In the genomic region with DNA sequence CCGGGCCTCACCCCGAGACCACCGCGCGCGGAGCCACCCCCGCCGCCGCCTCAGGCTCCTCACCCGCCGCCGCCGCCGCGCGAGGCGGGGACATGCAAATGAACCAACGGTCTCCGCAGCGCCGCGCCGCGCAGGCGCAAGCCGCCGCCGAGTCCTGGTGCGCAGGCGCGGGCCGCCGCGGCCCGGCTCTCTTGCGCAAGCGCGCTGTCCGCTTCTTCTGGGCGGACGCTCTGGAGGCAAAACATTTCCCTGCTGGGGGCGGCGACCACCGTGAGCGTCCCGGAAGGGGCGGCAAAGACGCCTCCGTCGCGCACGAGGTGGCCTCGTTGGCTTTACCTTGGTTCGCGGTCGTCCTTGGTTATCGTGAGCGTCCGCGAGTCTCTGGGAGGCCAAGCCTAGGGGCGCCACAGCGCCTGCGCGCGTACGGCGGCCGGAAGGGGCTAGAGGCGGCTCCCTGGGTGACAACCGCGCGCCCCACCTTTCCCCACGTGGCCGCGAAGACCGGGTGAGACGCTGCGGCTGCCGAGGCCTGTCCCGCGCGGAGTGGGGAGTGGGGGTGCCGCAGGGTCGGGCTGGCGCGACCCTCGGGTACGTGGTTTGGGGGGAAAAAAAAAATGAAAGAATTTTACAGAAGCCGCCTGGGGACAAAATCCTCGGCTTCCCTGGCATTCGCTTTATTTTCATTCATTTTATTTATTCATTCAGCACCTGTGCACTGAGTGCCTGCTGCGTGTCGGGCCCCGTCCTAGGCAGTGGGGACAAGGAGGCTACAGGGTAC, we compare ENCODE assay signal across 1 cellular context.
TF ChIP-seq lines count a peak whose summit lies in the region.

A gene (plus strand): TSS at position 178 of the 778 bp plus-strand sequence. CDS start 607 bp downstream, outside the sequence.
A gene (minus strand): TSS at position 92 of the 778 bp plus-strand sequence. CDS start 2,446 bp downstream, outside the sequence.

TF ChIP-seq in HepG2, 621 proteins besides CTCF, POLR2A, EP300 and RAD21 (continued from another document and continues in another):
- TF ChIP-seq, protein P1, sequence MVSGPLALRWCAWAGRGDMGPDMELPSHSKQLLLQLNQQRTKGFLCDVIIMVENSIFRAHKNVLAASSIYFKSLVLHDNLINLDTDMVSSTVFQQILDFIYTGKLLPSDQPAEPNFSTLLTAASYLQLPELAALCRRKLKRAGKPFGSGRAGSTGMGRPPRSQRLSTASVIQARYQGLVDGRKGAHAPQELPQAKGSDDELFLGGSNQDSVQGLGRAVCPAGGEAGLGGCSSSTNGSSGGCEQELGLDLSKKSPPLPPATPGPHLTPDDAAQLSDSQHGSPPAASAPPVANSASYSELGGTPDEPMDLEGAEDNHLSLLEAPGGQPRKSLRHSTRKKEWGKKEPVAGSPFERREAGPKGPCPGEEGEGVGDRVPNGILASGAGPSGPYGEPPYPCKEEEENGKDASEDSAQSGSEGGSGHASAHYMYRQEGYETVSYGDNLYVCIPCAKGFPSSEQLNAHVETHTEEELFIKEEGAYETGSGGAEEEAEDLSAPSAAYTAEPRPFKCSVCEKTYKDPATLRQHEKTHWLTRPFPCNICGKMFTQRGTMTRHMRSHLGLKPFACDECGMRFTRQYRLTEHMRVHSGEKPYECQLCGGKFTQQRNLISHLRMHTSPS (CRISPR knock-in tag; IDR thresholded peaks at IDR 0.05; ENCODE audit: low read depth): no peak
- TF ChIP-seq, protein P2, sequence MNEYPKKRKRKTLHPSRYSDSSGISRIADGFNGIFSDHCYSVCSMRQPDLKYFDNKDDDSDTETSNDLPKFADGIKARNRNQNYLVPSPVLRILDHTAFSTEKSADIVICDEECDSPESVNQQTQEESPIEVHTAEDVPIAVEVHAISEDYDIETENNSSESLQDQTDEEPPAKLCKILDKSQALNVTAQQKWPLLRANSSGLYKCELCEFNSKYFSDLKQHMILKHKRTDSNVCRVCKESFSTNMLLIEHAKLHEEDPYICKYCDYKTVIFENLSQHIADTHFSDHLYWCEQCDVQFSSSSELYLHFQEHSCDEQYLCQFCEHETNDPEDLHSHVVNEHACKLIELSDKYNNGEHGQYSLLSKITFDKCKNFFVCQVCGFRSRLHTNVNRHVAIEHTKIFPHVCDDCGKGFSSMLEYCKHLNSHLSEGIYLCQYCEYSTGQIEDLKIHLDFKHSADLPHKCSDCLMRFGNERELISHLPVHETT (CRISPR knock-in tag; conservative IDR thresholded peaks at IDR 0.05): peak; percentile 86
- TF ChIP-seq ATF7-NPFF (CRISPR knock-in tag; IDR thresholded peaks at IDR 0.05; ENCODE audit: low read depth) (peak; percentile 90), ZNF720 (CRISPR knock-in tag; IDR thresholded peaks at IDR 0.05) (no peak), ZNF7 (CRISPR knock-in tag; IDR thresholded peaks at IDR 0.05) (no peak), JARID2 (CRISPR knock-in tag; IDR thresholded peaks at IDR 0.05; ENCODE audit: insufficient replicate concordance) (peak; percentile 41), GFI1 (CRISPR knock-in tag; IDR thresholded peaks at IDR 0.05; ENCODE audit: borderline replicate concordance) (peak; percentile 56; the same call in 1 of the 2 replicates), PCBP2 (optimal IDR thresholded peaks at IDR 0.05; ENCODE audit: low read depth, low read length, poor library complexity, severe bottlenecking) (no peak), ZSCAN9 (CRISPR knock-in tag; IDR thresholded peaks at IDR 0.05; ENCODE audit: borderline replicate concordance) (peak; percentile 89), ZNF616 (CRISPR knock-in tag; IDR thresholded peaks at IDR 0.05; ENCODE audit: low read depth) (0 out of 2 replicates have a peak, but pooled peaks have one; percentile 85), ZFP62 (CRISPR knock-in tag; IDR thresholded peaks at IDR 0.05) (no peak), ATF7 (IDR thresholded peaks at IDR 0.05) (no peak), ATF7 (CRISPR knock-in tag; IDR thresholded peaks at IDR 0.05) (no peak), IKZF4 (CRISPR knock-in tag; IDR thresholded peaks at IDR 0.05; ENCODE audit: borderline replicate concordance, low read depth, not compliant biosample characterization) (peak; percentile 89), FOSL1 (CRISPR knock-in tag; IDR thresholded peaks at IDR 0.05; ENCODE audit: borderline replicate concordance) (no peak; the same call in 1 of the 2 replicates), MAZ (IDR thresholded peaks at IDR 0.05; ENCODE audit: borderline replicate concordance, low read depth, low read length) (peak; percentile 43; the same call in 1 of the 2 replicates), MAZ (CRISPR knock-in tag; IDR thresholded peaks at IDR 0.05; ENCODE audit: low read depth) (peak; percentile 88), ZNF746 (CRISPR knock-in tag; IDR thresholded peaks at IDR 0.05) (peak; percentile 79), CBX5 (CRISPR knock-in tag; IDR thresholded peaks at IDR 0.05; ENCODE audit: borderline replicate concordance) (0 out of 2 replicates have a peak, but pooled peaks have one; percentile 42), SATB2 (CRISPR knock-in tag; IDR thresholded peaks at IDR 0.05) (peak; percentile 84), TEAD3 (CRISPR knock-in tag; optimal IDR thresholded peaks at IDR 0.05; ENCODE audit: borderline replicate concordance) (peak; percentile 55), ZNF34 (CRISPR knock-in tag; IDR thresholded peaks at IDR 0.05; ENCODE audit: borderline replicate concordance) (peak; percentile 29; the same call in 1 of the 2 replicates), ETV5 (CRISPR knock-in tag; IDR thresholded peaks at IDR 0.05; ENCODE audit: borderline replicate concordance) (peak; percentile 82), CENPX (CRISPR knock-in tag; IDR thresholded peaks at IDR 0.05) (no peak), ZNF605 (CRISPR knock-in tag; IDR thresholded peaks at IDR 0.05) (peak; percentile 96), ATM (IDR thresholded peaks at IDR 0.05; ENCODE audit: borderline replicate concordance) (no peak), ZNF205 (CRISPR knock-in tag; IDR thresholded peaks at IDR 0.05) (peak; percentile 80; the same call in 1 of the 2 replicates), ZNF776 (CRISPR knock-in tag; IDR thresholded peaks at IDR 0.05) (peak; percentile 88; the same call in 1 of the 2 replicates), ZNF724P (CRISPR knock-in tag; IDR thresholded peaks at IDR 0.05; ENCODE audit: borderline replicate concordance) (peak; percentile 81), PAX8 (CRISPR knock-in tag; IDR thresholded peaks at IDR 0.05; ENCODE audit: borderline replicate concordance) (0 out of 2 replicates have a peak, but pooled peaks have one; percentile 24), ADNP (CRISPR knock-in tag; IDR thresholded peaks at IDR 0.05) (no peak), ZFYVE20 (CRISPR knock-in tag; IDR thresholded peaks at IDR 0.05; ENCODE audit: borderline replicate concordance, low read depth) (0 out of 2 replicates have a peak, but pooled peaks have one; percentile 40), SOX13 (IDR thresholded peaks at IDR 0.05) (no peak), SOX13 (CRISPR knock-in tag; conservative IDR thresholded peaks at IDR 0.05 in 1 of 2, IDR thresholded peaks at IDR 0.05 in 1 of 2) (peak in 1 of 2 experiments; percentile 33; a peak in 2 of 4 replicates), TMF1 (CRISPR knock-in tag; IDR thresholded peaks at IDR 0.05; ENCODE audit: low read depth) (no peak), RFX1 (IDR thresholded peaks at IDR 0.05) (no peak; the same call in 1 of the 2 replicates), GTF2F1 (IDR thresholded peaks at IDR 0.05; ENCODE audit: low read length) (no peak), ZNF552 (CRISPR knock-in tag; IDR thresholded peaks at IDR 0.05; ENCODE audit: borderline replicate concordance) (peak; percentile 90; the same call in 1 of the 2 replicates), ZFP41 (CRISPR knock-in tag; IDR thresholded peaks at IDR 0.05; ENCODE audit: borderline replicate concordance) (peak; percentile 78; the same call in 1 of the 2 replicates), ZNF253 (CRISPR knock-in tag; IDR thresholded peaks at IDR 0.05; ENCODE audit: borderline replicate concordance) (peak; percentile 84; the same call in 1 of the 2 replicates), RBM22 (optimal IDR thresholded peaks at IDR 0.05; ENCODE audit: low read length) (no peak), ZNF441 (CRISPR knock-in tag; IDR thresholded peaks at IDR 0.05; ENCODE audit: borderline replicate concordance) (no peak)
- TF ChIP-seq, protein P3, sequence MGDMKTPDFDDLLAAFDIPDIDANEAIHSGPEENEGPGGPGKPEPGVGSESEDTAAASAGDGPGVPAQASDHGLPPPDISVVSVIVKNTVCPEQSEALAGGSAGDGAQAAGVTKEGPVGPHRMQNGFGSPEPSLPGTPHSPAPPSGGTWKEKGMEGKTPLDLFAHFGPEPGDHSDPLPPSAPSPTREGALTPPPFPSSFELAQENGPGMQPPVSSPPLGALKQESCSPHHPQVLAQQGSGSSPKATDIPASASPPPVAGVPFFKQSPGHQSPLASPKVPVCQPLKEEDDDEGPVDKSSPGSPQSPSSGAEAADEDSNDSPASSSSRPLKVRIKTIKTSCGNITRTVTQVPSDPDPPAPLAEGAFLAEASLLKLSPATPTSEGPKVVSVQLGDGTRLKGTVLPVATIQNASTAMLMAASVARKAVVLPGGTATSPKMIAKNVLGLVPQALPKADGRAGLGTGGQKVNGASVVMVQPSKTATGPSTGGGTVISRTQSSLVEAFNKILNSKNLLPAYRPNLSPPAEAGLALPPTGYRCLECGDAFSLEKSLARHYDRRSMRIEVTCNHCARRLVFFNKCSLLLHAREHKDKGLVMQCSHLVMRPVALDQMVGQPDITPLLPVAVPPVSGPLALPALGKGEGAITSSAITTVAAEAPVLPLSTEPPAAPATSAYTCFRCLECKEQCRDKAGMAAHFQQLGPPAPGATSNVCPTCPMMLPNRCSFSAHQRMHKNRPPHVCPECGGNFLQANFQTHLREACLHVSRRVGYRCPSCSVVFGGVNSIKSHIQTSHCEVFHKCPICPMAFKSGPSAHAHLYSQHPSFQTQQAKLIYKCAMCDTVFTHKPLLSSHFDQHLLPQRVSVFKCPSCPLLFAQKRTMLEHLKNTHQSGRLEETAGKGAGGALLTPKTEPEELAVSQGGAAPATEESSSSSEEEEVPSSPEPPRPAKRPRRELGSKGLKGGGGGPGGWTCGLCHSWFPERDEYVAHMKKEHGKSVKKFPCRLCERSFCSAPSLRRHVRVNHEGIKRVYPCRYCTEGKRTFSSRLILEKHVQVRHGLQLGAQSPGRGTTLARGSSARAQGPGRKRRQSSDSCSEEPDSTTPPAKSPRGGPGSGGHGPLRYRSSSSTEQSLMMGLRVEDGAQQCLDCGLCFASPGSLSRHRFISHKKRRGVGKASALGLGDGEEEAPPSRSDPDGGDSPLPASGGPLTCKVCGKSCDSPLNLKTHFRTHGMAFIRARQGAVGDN (CRISPR knock-in tag; IDR thresholded peaks at IDR 0.05): peak; percentile 99
- TF ChIP-seq, protein P4, sequence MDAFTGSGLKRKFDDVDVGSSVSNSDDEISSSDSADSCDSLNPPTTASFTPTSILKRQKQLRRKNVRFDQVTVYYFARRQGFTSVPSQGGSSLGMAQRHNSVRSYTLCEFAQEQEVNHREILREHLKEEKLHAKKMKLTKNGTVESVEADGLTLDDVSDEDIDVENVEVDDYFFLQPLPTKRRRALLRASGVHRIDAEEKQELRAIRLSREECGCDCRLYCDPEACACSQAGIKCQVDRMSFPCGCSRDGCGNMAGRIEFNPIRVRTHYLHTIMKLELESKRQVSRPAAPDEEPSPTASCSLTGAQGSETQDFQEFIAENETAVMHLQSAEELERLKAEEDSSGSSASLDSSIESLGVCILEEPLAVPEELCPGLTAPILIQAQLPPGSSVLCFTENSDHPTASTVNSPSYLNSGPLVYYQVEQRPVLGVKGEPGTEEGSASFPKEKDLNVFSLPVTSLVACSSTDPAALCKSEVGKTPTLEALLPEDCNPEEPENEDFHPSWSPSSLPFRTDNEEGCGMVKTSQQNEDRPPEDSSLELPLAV (CRISPR knock-in tag; conservative IDR thresholded peaks at IDR 0.05; ENCODE audit: low read depth): peak; percentile 92
- TF ChIP-seq, protein P5, sequence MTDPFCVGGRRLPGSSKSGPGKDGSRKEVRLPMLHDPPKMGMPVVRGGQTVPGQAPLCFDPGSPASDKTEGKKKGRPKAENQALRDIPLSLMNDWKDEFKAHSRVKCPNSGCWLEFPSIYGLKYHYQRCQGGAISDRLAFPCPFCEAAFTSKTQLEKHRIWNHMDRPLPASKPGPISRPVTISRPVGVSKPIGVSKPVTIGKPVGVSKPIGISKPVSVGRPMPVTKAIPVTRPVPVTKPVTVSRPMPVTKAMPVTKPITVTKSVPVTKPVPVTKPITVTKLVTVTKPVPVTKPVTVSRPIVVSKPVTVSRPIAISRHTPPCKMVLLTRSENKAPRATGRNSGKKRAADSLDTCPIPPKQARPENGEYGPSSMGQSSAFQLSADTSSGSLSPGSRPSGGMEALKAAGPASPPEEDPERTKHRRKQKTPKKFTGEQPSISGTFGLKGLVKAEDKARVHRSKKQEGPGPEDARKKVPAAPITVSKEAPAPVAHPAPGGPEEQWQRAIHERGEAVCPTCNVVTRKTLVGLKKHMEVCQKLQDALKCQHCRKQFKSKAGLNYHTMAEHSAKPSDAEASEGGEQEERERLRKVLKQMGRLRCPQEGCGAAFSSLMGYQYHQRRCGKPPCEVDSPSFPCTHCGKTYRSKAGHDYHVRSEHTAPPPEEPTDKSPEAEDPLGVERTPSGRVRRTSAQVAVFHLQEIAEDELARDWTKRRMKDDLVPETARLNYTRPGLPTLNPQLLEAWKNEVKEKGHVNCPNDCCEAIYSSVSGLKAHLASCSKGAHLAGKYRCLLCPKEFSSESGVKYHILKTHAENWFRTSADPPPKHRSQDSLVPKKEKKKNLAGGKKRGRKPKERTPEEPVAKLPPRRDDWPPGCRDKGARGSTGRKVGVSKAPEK (CRISPR knock-in tag; IDR thresholded peaks at IDR 0.05; ENCODE audit: borderline replicate concordance): no peak
- TF ChIP-seq, protein P6, sequence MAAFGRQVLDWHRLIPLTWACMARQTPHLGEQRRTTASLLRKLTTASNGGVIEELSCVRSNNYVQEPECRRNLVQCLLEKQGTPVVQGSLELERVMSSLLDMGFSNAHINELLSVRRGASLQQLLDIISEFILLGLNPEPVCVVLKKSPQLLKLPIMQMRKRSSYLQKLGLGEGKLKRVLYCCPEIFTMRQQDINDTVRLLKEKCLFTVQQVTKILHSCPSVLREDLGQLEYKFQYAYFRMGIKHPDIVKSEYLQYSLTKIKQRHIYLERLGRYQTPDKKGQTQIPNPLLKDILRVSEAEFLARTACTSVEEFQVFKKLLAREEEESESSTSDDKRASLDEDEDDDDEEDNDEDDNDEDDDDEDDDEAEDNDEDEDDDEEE (CRISPR knock-in tag; IDR thresholded peaks at IDR 0.05): peak; percentile 93; the same call in 1 of the 2 replicates
- TF ChIP-seq, protein P7, sequence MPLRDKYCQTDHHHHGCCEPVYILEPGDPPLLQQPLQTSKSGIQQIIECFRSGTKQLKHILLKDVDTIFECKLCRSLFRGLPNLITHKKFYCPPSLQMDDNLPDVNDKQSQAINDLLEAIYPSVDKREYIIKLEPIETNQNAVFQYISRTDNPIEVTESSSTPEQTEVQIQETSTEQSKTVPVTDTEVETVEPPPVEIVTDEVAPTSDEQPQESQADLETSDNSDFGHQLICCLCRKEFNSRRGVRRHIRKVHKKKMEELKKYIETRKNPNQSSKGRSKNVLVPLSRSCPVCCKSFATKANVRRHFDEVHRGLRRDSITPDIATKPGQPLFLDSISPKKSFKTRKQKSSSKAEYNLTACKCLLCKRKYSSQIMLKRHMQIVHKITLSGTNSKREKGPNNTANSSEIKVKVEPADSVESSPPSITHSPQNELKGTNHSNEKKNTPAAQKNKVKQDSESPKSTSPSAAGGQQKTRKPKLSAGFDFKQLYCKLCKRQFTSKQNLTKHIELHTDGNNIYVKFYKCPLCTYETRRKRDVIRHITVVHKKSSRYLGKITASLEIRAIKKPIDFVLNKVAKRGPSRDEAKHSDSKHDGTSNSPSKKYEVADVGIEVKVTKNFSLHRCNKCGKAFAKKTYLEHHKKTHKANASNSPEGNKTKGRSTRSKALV (CRISPR knock-in tag; IDR thresholded peaks at IDR 0.05): peak; percentile 55; the same call in 1 of the 2 replicates
